8 cellular contexts compared by ENCODE assay signal in the genomic region with DNA sequence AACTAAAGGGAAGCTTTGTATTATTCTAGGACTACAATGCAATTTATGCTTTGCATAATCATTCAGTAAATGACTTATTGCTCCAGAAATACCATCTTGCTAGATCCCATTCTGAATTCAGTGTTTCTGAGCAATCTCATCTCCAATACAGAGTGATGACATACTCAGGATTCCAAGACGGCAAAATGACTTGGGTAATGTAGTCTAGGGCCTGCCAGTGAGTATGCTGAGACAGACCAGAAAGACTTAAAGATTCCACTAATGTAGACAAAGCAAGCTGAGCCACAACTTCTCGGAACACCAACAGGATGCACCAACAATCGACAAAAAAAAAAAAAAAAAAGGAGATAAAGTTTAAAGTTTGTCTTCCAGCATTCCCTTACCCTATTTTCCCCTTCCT. TPM values are rescaled to one million over a fixed set of nuclear protein-coding genes. Genes with fewer than 3 reads are reported as not detected.
DNase-seq lines count a peak whose midpoint lies in the region; TF ChIP-seq lines count a peak whose summit lies in the region.

No MANE protein-coding gene starts in this region.

- DNase-seq in SK-N-MC (ENCODE audit: low read depth, low spot score) (no peak), esophagus muscularis mucosa (ENCODE audit: extremely low spot score) (no peak), osteocyte (ENCODE audit: extremely low spot score, unreplicated experiment) (no peak), iPS-NIHi7 (ENCODE audit: extremely low spot score) (no peak), NCI-H524 (lab: John Stamatoyannopoulos, UW) (no peak), 8988T (no peak)
- DNase-seq in stimulated activated naive CD4-positive, alpha-beta T cell treated with Interleukin-2 at 50 U/mL for 16 hours (lab: John Stamatoyannopoulos, UW): no peak

- H3K4me1 ChIP-seq in esophagus muscularis mucosa: peaks cover 32 to 46% (median 42%) of the 10 kb centered on the region in 4 donors

- H3K36me3 ChIP-seq in SK-N-MC (ENCODE audit: insufficient read depth, low read length) (no peaks in the 10 kb centered on the region), esophagus muscularis mucosa (no peaks in the 10 kb centered on the region)

- no peak for TF ChIP-seq POLR2A in esophagus muscularis mucosa (IDR thresholded peaks at IDR 0.05; ENCODE audit: low read depth)

- no peak for TF ChIP-seq EP300 in esophagus muscularis mucosa (IDR thresholded peaks at IDR 0.05)

- H3K27ac ChIP-seq in SK-N-MC (no peak overlapping the region), esophagus muscularis mucosa (replicated peaks in 1 of 4) (peak overlapping the region; percentile 93 to 95 (median 94))

- H3K27me3 ChIP-seq in esophagus muscularis mucosa: no peaks in the 10 kb centered on the region

- H3K27me3 Mint-ChIP-seq in osteocyte (ENCODE audit: unreplicated experiment): no peaks in the 10 kb centered on the region

- H3K9ac ChIP-seq in SK-N-MC (ENCODE audit: insufficient read length): peak overlapping the region; percentile 87

- TF ChIP-seq CTCF in GM12875 (IDR thresholded peaks at IDR 0.05; ENCODE audit: borderline replicate concordance, insufficient read depth, low read depth, low read length) (no peak), esophagus muscularis mucosa (IDR thresholded peaks at IDR 0.05) (no peak), osteocyte (IDR thresholded peaks at IDR 0.05) (no peak)

- H3K36me3 Mint-ChIP-seq in osteocyte (ENCODE audit: unreplicated experiment): peaks cover 13% of the 10 kb centered on the region

- no peaks in the 10 kb centered on the region for H3K9me3 Mint-ChIP-seq in osteocyte (ENCODE audit: unreplicated experiment)

- WGBS in esophagus muscularis mucosa: 29% methylated on average over 3 of the region's 3 CpGs

- H3K4me3 ChIP-seq in GM12875 (ENCODE audit: low read depth, low read length) (peak overlapping the region; percentile 83), SK-N-MC (peak overlapping the region; percentile 88), esophagus muscularis mucosa (peak overlapping the region; percentile 88 to 91 (median 88))

- peak overlapping the region; percentile 94 for H3K27ac Mint-ChIP-seq in osteocyte (ENCODE audit: unreplicated experiment)

- intact Hi-C loops in esophagus muscularis mucosa (cut with DNase I): loop anchor here (5.0 kb wide), 3 partner anchors 130 to 390 kb away; partner anchors contain the start of gene MCUB

- H3K9me3 ChIP-seq in SK-N-MC (ENCODE audit: low read depth, low read length) (no peaks in the 10 kb centered on the region), esophagus muscularis mucosa (no peaks in the 10 kb centered on the region)

- peaks cover 41% of the 10 kb centered on the region for H3K4me1 Mint-ChIP-seq in osteocyte (ENCODE audit: unreplicated experiment)

- H3K4me3 Mint-ChIP-seq in osteocyte (ENCODE audit: unreplicated experiment): peak overlapping the region; percentile 82

RNA-seq across cellular contexts. Expression of gene SEC24B, which starts 0.9 kb away (rescaled TPM):
- total RNA-seq in esophagus muscularis mucosa: 10 to 100 TPM; 34.5 to 46.5 (median 37.0) TPM
- total RNA-seq in osteocyte: 34.5 and 34.6 TPM in 2 replicates
